Comparison of ENCODE assay signal across 8 cellular contexts in the genomic region with DNA sequence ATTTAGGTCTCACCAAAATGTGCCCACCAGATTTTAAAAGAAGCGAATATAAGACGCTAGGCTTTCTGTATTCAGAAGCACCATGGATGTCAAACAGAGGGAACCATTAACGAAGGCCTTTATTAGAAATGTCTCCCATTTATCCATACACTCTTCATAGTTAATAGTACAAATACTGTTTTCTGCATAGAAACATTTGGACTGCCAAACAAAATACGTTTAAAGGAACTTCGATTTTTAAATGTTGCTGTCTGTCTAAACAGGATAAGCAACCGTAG. TPM values are rescaled to one million over a fixed set of nuclear protein-coding genes. Genes with fewer than 3 reads are reported as not detected.
A peak's percentile ranks its signal among the peaks of the same experiment; 100 is the strongest.
DNase-seq lines count a peak whose midpoint lies in the region; TF ChIP-seq lines count a peak whose summit lies in the region.

No MANE protein-coding gene starts in this region.

- no peaks in the 10 kb centered on the region for H3K36me3 ChIP-seq in HUES6 (ENCODE audit: control insufficient read depth, insufficient read depth, low read length)

- H3K36me3 Mint-ChIP-seq in MCF 10A (ENCODE audit: insufficient read depth, unreplicated experiment), result peaks cover 25% of the 10 kb centered on the region

- DNase-seq in AG09309 (ENCODE audit: low read depth) (no peak), MCF 10A (ENCODE audit: unreplicated experiment) (no peak), COLO668 (lab: John Stamatoyannopoulos, UW; ENCODE audit: unreplicated experiment) (no peak), NCI-H1092 (lab: John Stamatoyannopoulos, UW) (no peak), HuH-7.5 (ENCODE audit: low spot score) (no peak), T1000 (lab: John Stamatoyannopoulos, UW) (no peak)

- H3K9ac ChIP-seq in HUES6 (ENCODE audit: low read length), result peak overlapping the region; percentile 98

- H3K4me3 Mint-ChIP-seq in MCF 10A (ENCODE audit: unreplicated experiment), result peak overlapping the region; percentile 74

- CTCF ChIA-PET in MCF 10A (lab: Yijun Ruan, JAX), result interaction anchor here (1.2 to 2.3 kb wide), 3 partner anchors 9 to 28 kb away, joined by 4 to 6 read pairs (median 4); a partner anchor contains a TSS

- no peaks in the 10 kb centered on the region for H3K9me3 ChIP-seq in HUES6 (ENCODE audit: control insufficient read depth, insufficient read depth, low read depth, low read length)
- H3K9me3 ChIP-seq in mononuclear cell (ENCODE audit: low read depth, low read length), result no peaks in the 10 kb centered on the region

- peak overlapping the region; percentile 71 for H3K4me3 ChIP-seq in AG09309 (ENCODE audit: control insufficient read depth, low read depth, low read length)
- peak overlapping the region; percentile 77 for H3K4me3 ChIP-seq in HUES6 (ENCODE audit: low read depth, low read length)
- peak overlapping the region; percentile 73 for H3K4me3 ChIP-seq in mononuclear cell (ENCODE audit: low read length)

- intact Hi-C loops in MCF 10A (cut with micrococcal nuclease), result no loop called here

- POLR2A ChIA-PET in MCF 10A (lab: Yijun Ruan, JAX), result interaction anchor here (0.6 to 19.2 kb wide), 17 partner anchors 9 to 1783 kb away, joined by 3 to 1354 read pairs (median 5); a partner anchor contains a TSS

- no peaks in the 10 kb centered on the region for H3K9me3 Mint-ChIP-seq in MCF 10A (ENCODE audit: unreplicated experiment)

- H3K27me3 ChIP-seq in HUES6 (ENCODE audit: control insufficient read depth, insufficient read depth, low read length) (no peaks in the 10 kb centered on the region), mononuclear cell (ENCODE audit: insufficient read depth, low read length) (no peaks in the 10 kb centered on the region)

- peaks cover 18% of the 10 kb centered on the region for H3K4me1 ChIP-seq in HUES6 (ENCODE audit: control insufficient read depth, insufficient read depth, low read length)
- H3K4me1 ChIP-seq in mononuclear cell (ENCODE audit: insufficient read depth, low read length), result peaks cover 18% of the 10 kb centered on the region

- no peak for TF ChIP-seq CTCF in AG09309 (IDR thresholded peaks at IDR 0.05; ENCODE audit: control insufficient read depth, insufficient read depth, low read depth, low read length, missing control alignments)
- TF ChIP-seq CTCF in MCF 10A (IDR thresholded peaks at IDR 0.05; ENCODE audit: unreplicated experiment), result no peak

- H3K27me3 Mint-ChIP-seq in MCF 10A (ENCODE audit: insufficient read depth, unreplicated experiment), result no peaks in the 10 kb centered on the region

- BruUV-seq in MCF 10A (replicated peaks; lab: Mats Ljungman, UMichigan), result no TSS peak

- no peaks in the 10 kb centered on the region for H3K4me1 Mint-ChIP-seq in MCF 10A (ENCODE audit: insufficient read depth, unreplicated experiment)

- peak overlapping the region; percentile 100 for H3K27ac ChIP-seq in HUES6 (ENCODE audit: low read depth, low read length)

- peak overlapping the region; percentile 92 for H3K27ac Mint-ChIP-seq in MCF 10A (ENCODE audit: low read depth, unreplicated experiment)

RNA-seq across cellular contexts. Expression of a gene that starts 32.6 kb away (rescaled TPM):
- 2.8 and 5.2 TPM in 2 replicates for total RNA-seq in MCF 10A (2022)
- total RNA-seq in mononuclear cell, result 1.5 TPM
